Comparison of ENCODE assay signal across 21 cellular contexts in the genomic region with DNA sequence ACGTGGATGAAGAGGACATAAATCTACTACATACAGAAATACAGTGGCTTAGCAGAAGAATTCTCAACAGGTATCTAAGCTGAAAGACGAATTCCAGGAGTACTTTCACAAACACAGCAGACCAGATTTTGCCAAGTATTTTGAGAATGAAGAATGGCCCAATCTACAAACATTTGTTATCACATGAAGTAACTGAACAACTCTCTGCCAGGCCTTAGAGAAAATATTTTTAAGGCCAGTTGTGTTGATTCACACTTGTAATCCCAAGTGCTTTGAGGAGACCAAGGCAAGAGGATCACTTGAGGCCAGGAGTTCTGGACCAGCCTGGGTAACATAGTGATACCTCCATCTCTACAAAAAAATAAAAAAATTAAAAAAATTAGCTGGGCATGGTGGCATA.
"Had no signal": no experiment of that assay in that cellular context is flagged by ENCODE, and none has a peak within 500 bp of the region (broad histone marks: within the 10 kb centered on the region; RNA-seq: fewer than 3 reads in every experiment).

No MANE protein-coding gene starts in this region.

- DNase-seq: activated CD4-positive, alpha-beta T cell treated with anti-CD3 and anti-CD28 coated beads, Interleukin-2, amount 50 U/mL, for 1 hour; activated CD4-positive, CD25-positive, alpha-beta regulatory T cell treated with anti-CD3 and anti-CD28 coated beads, Interleukin-2, amount 50 U/mL, for 72 hours; activated CD8-positive, alpha-beta memory T cell treated with anti-CD3 and anti-CD28 coated beads for 24 hours; activated CD8-positive, alpha-beta memory T cell treated with anti-CD3 and anti-CD28 coated beads, Interleukin-2, amount 50 U/mL, for 48 hours; activated effector memory CD4-positive, alpha-beta T cell treated with Interleukin-2 at 50 U/mL for 16 hours; activated naive CD4-positive, alpha-beta T cell treated with anti-CD3 and anti-CD28 coated beads, Interleukin-2, amount 10 ng/mL, durations not matched to agents 7 days and 5 days; activated naive CD8-positive, alpha-beta T cell treated with anti-CD3 and anti-CD28 coated beads, Interleukin-2, amount 50 U/mL, for 24 hours; activated T-cell treated with anti-CD3 and anti-CD28 coated beads, Interleukin-2, amount 50 U/mL, for 48 hours; dorsolateral prefrontal cortex; kidney; naive thymus-derived CD8-positive, alpha-beta T cell; stimulated activated CD4-positive, alpha-beta T cell treated with anti-CD3 and anti-CD28 coated beads, Interleukin-4, amount 100 ng/mL, for 1 hour; stomach; T-helper 1 cell; T1000 had no signal

- ATAC-seq: activated naive CD8-positive, alpha-beta T cell treated with anti-CD3 and anti-CD28 coated beads, Interleukin-2, amount 50 U/mL, for 24 hours; left lobe of liver; naive thymus-derived CD8-positive, alpha-beta T cell; sciatic nerve had no signal

- H3K27ac Mint-ChIP-seq: memory B cell, type B pancreatic cell had no signal

- H3K9me3 Mint-ChIP-seq: activated naive CD4-positive, alpha-beta T cell treated with anti-CD3 and anti-CD28 coated beads, Interleukin-2, amount 10 ng/mL, durations not matched to agents 7 days and 5 days; activated naive CD8-positive, alpha-beta T cell treated with anti-CD3 and anti-CD28 coated beads, Interleukin-2, amount 50 U/mL, for 24 hours; memory B cell had no signal

- H3K27ac ChIP-seq: epithelial cell of prostate, stomach had no signal

- H3K27me3 ChIP-seq: dorsolateral prefrontal cortex, stomach had no signal

- H3K4me3 ChIP-seq: dorsolateral prefrontal cortex, smooth muscle cell, stomach had no signal

- H3K9me3 ChIP-seq: stomach had no signal

- H3K27me3 Mint-ChIP-seq: activated naive CD4-positive, alpha-beta T cell treated with anti-CD3 and anti-CD28 coated beads, Interleukin-2, amount 10 ng/mL, durations not matched to agents 7 days and 5 days; activated naive CD8-positive, alpha-beta T cell treated with anti-CD3 and anti-CD28 coated beads, Interleukin-2, amount 50 U/mL, for 24 hours; memory B cell; naive thymus-derived CD8-positive, alpha-beta T cell; type B pancreatic cell had no signal

- H3K4me3 Mint-ChIP-seq: activated naive CD4-positive, alpha-beta T cell treated with anti-CD3 and anti-CD28 coated beads, Interleukin-2, amount 10 ng/mL, durations not matched to agents 7 days and 5 days; activated naive CD8-positive, alpha-beta T cell treated with anti-CD3 and anti-CD28 coated beads, Interleukin-2, amount 50 U/mL, for 24 hours; memory B cell; type B pancreatic cell had no signal
